In genomic region chr3:129978123-129978522, GRCh38 we compare ENCODE assay signal across 37 cellular contexts. TPM values are rescaled to one million over a fixed set of nuclear protein-coding genes. Genes with fewer than 3 reads are reported as not detected.
"Had no signal": no experiment of that assay in that cellular context is flagged by ENCODE, and none has a peak within 500 bp of the region (broad histone marks: within the 10 kb centered on the region; RNA-seq: fewer than 3 reads in every experiment).

No MANE protein-coding gene starts in this region.

- H3K4me3 ChIP-seq: ascending aorta, breast epithelium had no signal

- H3K27ac ChIP-seq: ascending aorta, breast epithelium, VCaP had no signal

- ATAC-seq: activated CD4-positive, alpha-beta T cell treated with anti-CD3 and anti-CD28 coated beads for 36 hours; activated CD4-positive, CD25-positive, alpha-beta regulatory T cell treated with anti-CD3 and anti-CD28 coated beads, Interleukin-2, amount 50 U/mL, for 24 hours; activated CD8-positive, alpha-beta memory T cell treated with anti-CD3 and anti-CD28 coated beads, Interleukin-2, amount 10 ng/mL, durations not matched to agents 7 days and 5 days; activated CD8-positive, alpha-beta T cell treated with anti-CD3 and anti-CD28 coated beads, Interleukin-2, amount 10 ng/mL, durations not matched to agents 7 days and 5 days; activated naive CD8-positive, alpha-beta T cell treated with anti-CD3 and anti-CD28 coated beads, Interleukin-2, amount 50 U/mL, for 24 hours; WTC11 had no signal

- H3K27ac Mint-ChIP-seq: activated CD4-positive, alpha-beta memory T cell treated with anti-CD3 and anti-CD28 coated beads, Interleukin-2, amount 10 ng/mL, durations not matched to agents 7 days and 5 days; activated CD4-positive, alpha-beta T cell treated with anti-CD3 and anti-CD28 coated beads for 36 hours; activated CD4-positive, alpha-beta T cell treated with anti-CD3 and anti-CD28 coated beads, Interleukin-2, amount 10 ng/mL, durations not matched to agents 7 days and 5 days; activated CD8-positive, alpha-beta memory T cell treated with anti-CD3 and anti-CD28 coated beads, Interleukin-2, amount 10 ng/mL, durations not matched to agents 7 days and 5 days; activated CD8-positive, alpha-beta T cell treated with anti-CD3 and anti-CD28 coated beads, Interleukin-2, amount 10 ng/mL, durations not matched to agents 7 days and 5 days; activated naive CD4-positive, alpha-beta T cell treated with anti-CD3 and anti-CD28 coated beads, Interleukin-2, amount 10 ng/mL, durations not matched to agents 7 days and 5 days; activated naive CD4-positive, alpha-beta T cell treated with anti-CD3 and anti-CD28 coated beads, Interleukin-2, amount 50 U/mL, for 24 hours; activated naive CD8-positive, alpha-beta T cell; activated naive CD8-positive, alpha-beta T cell treated with anti-CD3 and anti-CD28 coated beads, Interleukin-2, amount 10 ng/mL, durations not matched to agents 7 days and 5 days; activated naive CD8-positive, alpha-beta T cell treated with anti-CD3 and anti-CD28 coated beads, Interleukin-2, amount 50 U/mL, for 24 hours; activated T-cell treated with anti-CD3 and anti-CD28 coated beads, Interleukin-2, amount 50 U/mL, for 24 hours; activated T-helper 2 cell treated with anti-CD3 and anti-CD28 coated beads, Interferon-gamma antibody, Interleukin-2, Interleukin-4, amounts not matched to agents 10 μg/mL and 5 μg/mL and 100 μg/mL, durations not matched to agents 14 hours and 24 hours and 36 hours; T-helper 1 cell treated with Interleukin-12 subunit alpha and Interleukin-12 subunit beta and Interleukin-4 antibody, amounts not matched to agents 30 μg/mL and 1 μg/mL, for 36 hours; T-helper 2 cell treated with Interferon-gamma antibody and Interleukin-4, amounts not matched to agents 5 μg/mL and 100 μg/mL, for 36 hours; WTC11 had no signal

- H3K36me3 Mint-ChIP-seq: activated naive CD4-positive, alpha-beta T cell treated with anti-CD3 and anti-CD28 coated beads, Interleukin-2, amount 10 ng/mL, durations not matched to agents 7 days and 5 days; activated naive CD4-positive, alpha-beta T cell treated with anti-CD3 and anti-CD28 coated beads, Interleukin-2, amount 50 U/mL, for 24 hours; activated naive CD8-positive, alpha-beta T cell; brain; WTC11 had no signal

- DNase-seq: activated CD4-positive, alpha-beta memory T cell treated with anti-CD3 and anti-CD28 coated beads, Interleukin-2, amount 10 ng/mL, durations not matched to agents 7 days and 5 days; activated CD4-positive, alpha-beta T cell treated with anti-CD3 and anti-CD28 coated beads for 1 hour; activated CD4-positive, alpha-beta T cell treated with anti-CD3 and anti-CD28 coated beads for 36 hours; activated CD4-positive, alpha-beta T cell treated with anti-CD3 and anti-CD28 coated beads for 48 hours; activated CD4-positive, alpha-beta T cell treated with anti-CD3 and anti-CD28 coated beads, Interleukin-2, amount 10 ng/mL, durations not matched to agents 7 days and 5 days; activated CD4-positive, alpha-beta T cell treated with anti-CD3 and anti-CD28 coated beads, Interleukin-2, amount 50 U/mL, for 48 hours; activated CD4-positive, CD25-positive, alpha-beta regulatory T cell; activated CD8-positive, alpha-beta memory T cell treated with anti-CD3 and anti-CD28 coated beads for 24 hours; activated CD8-positive, alpha-beta memory T cell treated with anti-CD3 and anti-CD28 coated beads, Interleukin-2, amount 10 ng/mL, durations not matched to agents 7 days and 5 days; activated CD8-positive, alpha-beta memory T cell treated with anti-CD3 and anti-CD28 coated beads, Interleukin-2, amount 50 U/mL, for 48 hours; activated CD8-positive, alpha-beta T cell treated with anti-CD3 and anti-CD28 coated beads, Interleukin-2, amount 10 ng/mL, durations not matched to agents 7 days and 5 days; activated effector memory CD4-positive, alpha-beta T cell treated with Interleukin-2 at 50 U/mL for 16 hours; activated gamma-delta T cell; activated naive CD4-positive, alpha-beta T cell treated with anti-CD3 and anti-CD28 coated beads, Interleukin-2, amount 10 ng/mL, durations not matched to agents 7 days and 5 days; activated naive CD4-positive, alpha-beta T cell treated with Interleukin-2 at 50 U/mL for 16 hours; activated naive CD8-positive, alpha-beta T cell treated with anti-CD3 and anti-CD28 coated beads, Interleukin-2, amount 10 ng/mL, durations not matched to agents 7 days and 5 days; activated naive CD8-positive, alpha-beta T cell treated with anti-CD3 and anti-CD28 coated beads, Interleukin-2, amount 50 U/mL, for 24 hours; activated T-cell treated with anti-CD3 and anti-CD28 coated beads, Interleukin-2, amount 50 U/mL, for 24 hours; activated T-cell treated with anti-CD3 and anti-CD28 coated beads, Interleukin-2, amount 50 U/mL, for 48 hours; amygdala; anterior cingulate cortex; central memory CD4-positive, alpha-beta T cell; SW 1271; T-helper 1 cell; T-helper 2 cell; T-helper 9 cell had no signal

- H3K9me3 Mint-ChIP-seq: activated CD4-positive, alpha-beta memory T cell treated with anti-CD3 and anti-CD28 coated beads, Interleukin-2, amount 10 ng/mL, durations not matched to agents 7 days and 5 days; activated CD4-positive, alpha-beta T cell treated with anti-CD3 and anti-CD28 coated beads, Interleukin-2, amount 10 ng/mL, durations not matched to agents 7 days and 5 days; activated naive CD4-positive, alpha-beta T cell treated with anti-CD3 and anti-CD28 coated beads, Interleukin-2, amount 10 ng/mL, durations not matched to agents 7 days and 5 days; activated naive CD4-positive, alpha-beta T cell treated with anti-CD3 and anti-CD28 coated beads, Interleukin-2, amount 50 U/mL, for 24 hours; activated naive CD8-positive, alpha-beta T cell treated with anti-CD3 and anti-CD28 coated beads, Interleukin-2, amount 10 ng/mL, durations not matched to agents 7 days and 5 days; activated naive CD8-positive, alpha-beta T cell treated with anti-CD3 and anti-CD28 coated beads, Interleukin-2, amount 50 U/mL, for 24 hours; activated T-cell treated with anti-CD3 and anti-CD28 coated beads, Interleukin-2, amount 50 U/mL, for 24 hours; activated T-helper 2 cell treated with anti-CD3 and anti-CD28 coated beads, Interferon-gamma antibody, Interleukin-2, Interleukin-4, amounts not matched to agents 10 μg/mL and 5 μg/mL and 100 μg/mL, durations not matched to agents 14 hours and 24 hours and 36 hours; brain; T-helper 1 cell treated with Interleukin-12 subunit alpha and Interleukin-12 subunit beta and Interleukin-4 antibody, amounts not matched to agents 30 μg/mL and 1 μg/mL, for 36 hours; T-helper 2 cell treated with Interferon-gamma antibody and Interleukin-4, amounts not matched to agents 5 μg/mL and 100 μg/mL, for 36 hours; WTC11 had no signal

- H3K9me3 ChIP-seq: ascending aorta, breast epithelium had no signal

- H3K36me3 ChIP-seq: ascending aorta, breast epithelium had no signal

- H3K4me3 Mint-ChIP-seq: activated CD4-positive, alpha-beta memory T cell treated with anti-CD3 and anti-CD28 coated beads, Interleukin-2, amount 10 ng/mL, durations not matched to agents 7 days and 5 days; activated CD4-positive, alpha-beta T cell treated with anti-CD3 and anti-CD28 coated beads for 36 hours; activated CD4-positive, alpha-beta T cell treated with anti-CD3 and anti-CD28 coated beads, Interleukin-2, amount 10 ng/mL, durations not matched to agents 7 days and 5 days; activated CD8-positive, alpha-beta memory T cell treated with anti-CD3 and anti-CD28 coated beads, Interleukin-2, amount 10 ng/mL, durations not matched to agents 7 days and 5 days; activated CD8-positive, alpha-beta T cell treated with anti-CD3 and anti-CD28 coated beads, Interleukin-2, amount 10 ng/mL, durations not matched to agents 7 days and 5 days; activated naive CD4-positive, alpha-beta T cell treated with anti-CD3 and anti-CD28 coated beads, Interleukin-2, amount 10 ng/mL, durations not matched to agents 7 days and 5 days; activated naive CD4-positive, alpha-beta T cell treated with anti-CD3 and anti-CD28 coated beads, Interleukin-2, amount 50 U/mL, for 24 hours; activated naive CD8-positive, alpha-beta T cell; activated naive CD8-positive, alpha-beta T cell treated with anti-CD3 and anti-CD28 coated beads, Interleukin-2, amount 10 ng/mL, durations not matched to agents 7 days and 5 days; activated naive CD8-positive, alpha-beta T cell treated with anti-CD3 and anti-CD28 coated beads, Interleukin-2, amount 50 U/mL, for 24 hours; activated T-cell treated with anti-CD3 and anti-CD28 coated beads, Interleukin-2, amount 50 U/mL, for 24 hours; brain; T-helper 1 cell treated with Interleukin-12 subunit alpha and Interleukin-12 subunit beta and Interleukin-4 antibody, amounts not matched to agents 30 μg/mL and 1 μg/mL, for 36 hours; T-helper 2 cell treated with Interferon-gamma antibody and Interleukin-4, amounts not matched to agents 5 μg/mL and 100 μg/mL, for 36 hours; WTC11 had no signal

RNA-seq across cellular contexts. Expression of gene TRH, which starts 3.6 kb away (rescaled TPM):
- total RNA-seq: activated CD4-positive, alpha-beta memory T cell treated with anti-CD3 and anti-CD28 coated beads, Interleukin-2, amount 10 ng/mL, durations not matched to agents 7 days and 5 days; activated CD4-positive, alpha-beta T cell treated with anti-CD3 and anti-CD28 coated beads for 36 hours; activated CD4-positive, alpha-beta T cell treated with anti-CD3 and anti-CD28 coated beads, Interleukin-2, amount 10 ng/mL, durations not matched to agents 7 days and 5 days; activated CD8-positive, alpha-beta memory T cell treated with anti-CD3 and anti-CD28 coated beads, Interleukin-2, amount 10 ng/mL, durations not matched to agents 7 days and 5 days; activated CD8-positive, alpha-beta T cell treated with anti-CD3 and anti-CD28 coated beads, Interleukin-2, amount 10 ng/mL, durations not matched to agents 7 days and 5 days; activated naive CD8-positive, alpha-beta T cell treated with anti-CD3 and anti-CD28 coated beads, Interleukin-2, amount 10 ng/mL, durations not matched to agents 7 days and 5 days; activated T-helper 2 cell treated with anti-CD3 and anti-CD28 coated beads, Interferon-gamma antibody, Interleukin-2, Interleukin-4, amounts not matched to agents 10 μg/mL and 5 μg/mL and 100 μg/mL, durations not matched to agents 14 hours and 24 hours and 36 hours; ascending aorta; breast epithelium had no signal
